ENCODE assay signal across 17 cellular contexts in genomic region chr7:22487978-22488642, GRCh38. TPM values are rescaled to one million over a fixed set of nuclear protein-coding genes. Genes with fewer than 3 reads are reported as not detected.
DNase-seq lines count a peak whose midpoint lies in the region; ATAC-seq, FAIRE-seq and TF ChIP-seq lines count a peak whose summit lies in the region.
"Had no signal": no experiment of that assay in that cellular context is flagged by ENCODE, and none has a peak within 500 bp of the region (broad histone marks: within the 10 kb centered on the region; RNA-seq: fewer than 3 reads in every experiment).

No MANE protein-coding gene starts in this region.

- no peak overlapping the region for H3K4ac ChIP-seq in neuronal stem cell (ENCODE audit: low read length)

- H3K4me1 Mint-ChIP-seq in GM23338, result peaks cover 13% of the 10 kb centered on the region
- H3K4me1 Mint-ChIP-seq in activated T-helper 17 cell treated with anti-CD3 and anti-CD28 coated beads, Interleukin-2, amount 50 U/mL, for 72 hours, result no peaks in the 10 kb centered on the region
- H3K4me1 Mint-ChIP-seq: CD8-positive, alpha-beta memory T cell; immature natural killer cell had no signal

- TF ChIP-seq POLR2A in GM12891 (IDR thresholded peaks at IDR 0.05; ENCODE audit: low read depth, low read length), result no peak

- no peak overlapping the region for H2AFZ ChIP-seq in GM23338
- H2AFZ ChIP-seq in neuronal stem cell (ENCODE audit: low read length), result peak overlapping the region; percentile 72

- H3K9me3 ChIP-seq in WERI-Rb-1 (ENCODE audit: severe bottlenecking), result no peaks in the 10 kb centered on the region
- H3K9me3 ChIP-seq in neuronal stem cell (replicated peaks in 1 of 2; ENCODE audit: control insufficient read depth in 2 of 2, insufficient read depth in 1 of 2, low read depth in 1 of 2, low read length in 2 of 2), result no peaks in the 10 kb centered on the region
- H3K9me3 ChIP-seq: HAP-1, left ventricle myocardium inferior had no signal

- no peaks in the 10 kb centered on the region for H3K79me1 ChIP-seq in neuronal stem cell (ENCODE audit: low read depth, low read length)

- H3K27ac ChIP-seq in GM23338 (ENCODE audit: low read depth) (no peak overlapping the region; the same call in 1 of the 2 replicates), WERI-Rb-1 (no peak overlapping the region), neuronal stem cell (replicated peaks; ENCODE audit: low read length) (no peak overlapping the region)
- H3K27ac ChIP-seq: foreskin keratinocyte, left ventricle myocardium inferior, VCaP had no signal

- no peak overlapping the region for H2BK12ac ChIP-seq in neuronal stem cell (ENCODE audit: low read length)

- H3K9me2 ChIP-seq in GM23338 (ENCODE audit: insufficient read depth), result no peaks in the 10 kb centered on the region

- H3K23ac ChIP-seq in neuronal stem cell (ENCODE audit: low read depth, low read length, poor library complexity), result no peak overlapping the region

- no peak for FAIRE-seq in GM12891 (lab: Jason Lieb, UNC)

- H3K4me2 ChIP-seq in GM23338 (no peak overlapping the region), neuronal stem cell (ENCODE audit: insufficient read depth, low read length, poor library complexity, severe bottlenecking) (no peak overlapping the region)

- WGBS in neuronal stem cell (ENCODE audit: extremely low coverage in 2 of 2, insufficient read length in 2 of 2, insufficient replicate concordance in 1 of 2), 2 donors, result no CpG with 5 or more reads among the region's 5 CpGs

- H3F3A ChIP-seq in GM23338 (replicated peaks; ENCODE audit: low read depth), result no peaks in the 10 kb centered on the region

- H3K4me3 ChIP-seq in GM12865 (ENCODE audit: low read depth, low read length) (no peak overlapping the region), GM23338 (no peak overlapping the region), WERI-Rb-1 (ENCODE audit: low read depth, low read length) (no peak overlapping the region), neuronal stem cell (ENCODE audit: low read length in 2 of 2) (no peak overlapping the region)
- H3K4me3 ChIP-seq: HAP-1, left ventricle myocardium inferior had no signal

- H4K8ac ChIP-seq in neuronal stem cell (ENCODE audit: low read depth, low read length), result no peak overlapping the region

- no peak overlapping the region for H3K4me3 Mint-ChIP-seq in GM23338
- H3K4me3 Mint-ChIP-seq in activated T-helper 17 cell treated with anti-CD3 and anti-CD28 coated beads, Interleukin-2, amount 50 U/mL, for 72 hours, result no peak overlapping the region
- H3K4me3 Mint-ChIP-seq: CD8-positive, alpha-beta memory T cell; immature natural killer cell; nephron progenitor cell; T-helper 2 cell treated with Interferon-gamma antibody and Interleukin-4, amounts not matched to agents 5 μg/mL and 100 μg/mL, for 36 hours had no signal

- H2BK15ac ChIP-seq in neuronal stem cell (ENCODE audit: low read length), result no peak overlapping the region

- H2BK120ac ChIP-seq in neuronal stem cell (ENCODE audit: low read depth, low read length), result no peak overlapping the region

- DNase-seq in GM12865 (ENCODE audit: low read depth) (peak; percentile 31), GM23338 (ENCODE audit: low spot score) (peak; percentile 37), WERI-Rb-1 (peak; percentile 34), neuronal stem cell (ENCODE audit: low spot score) (no peak), GM12891 (ENCODE audit: insufficient read length, low spot score) (no peak)

- no peak overlapping the region for H3K9ac ChIP-seq in neuronal stem cell (ENCODE audit: low read depth, low read length, poor library complexity)

- H2AK5ac ChIP-seq in neuronal stem cell (ENCODE audit: low read depth, low read length), result no peak overlapping the region

- H3K9me3 Mint-ChIP-seq in GM23338, result no peaks in the 10 kb centered on the region
- H3K9me3 Mint-ChIP-seq in activated T-helper 17 cell treated with anti-CD3 and anti-CD28 coated beads, Interleukin-2, amount 50 U/mL, for 72 hours, result no peaks in the 10 kb centered on the region
- H3K9me3 Mint-ChIP-seq: CD8-positive, alpha-beta memory T cell; immature natural killer cell; T-helper 2 cell treated with Interferon-gamma antibody and Interleukin-4, amounts not matched to agents 5 μg/mL and 100 μg/mL, for 36 hours had no signal

- H3K27me3 ChIP-seq in GM23338 (ENCODE audit: insufficient read depth), result no peaks in the 10 kb centered on the region
- H3K27me3 ChIP-seq in WERI-Rb-1 (ENCODE audit: insufficient read depth, low read depth, severe bottlenecking), result no peaks in the 10 kb centered on the region
- H3K27me3 ChIP-seq in neuronal stem cell (ENCODE audit: control insufficient read depth in 3 of 3, insufficient read depth in 3 of 3, low read depth in 1 of 3, low read length in 3 of 3), result no peaks in the 10 kb centered on the region
- H3K27me3 ChIP-seq: foreskin keratinocyte had no signal

- no peaks in the 10 kb centered on the region; the same call in 1 of the 2 replicates for H3K36me3 ChIP-seq in GM23338 (ENCODE audit: insufficient read depth)
- no peaks in the 10 kb centered on the region for H3K36me3 ChIP-seq in WERI-Rb-1
- H3K36me3 ChIP-seq in neuronal stem cell (replicated peaks in 1 of 2; ENCODE audit: control insufficient read depth in 2 of 2, insufficient read depth in 2 of 2, low read length in 2 of 2), result no peaks in the 10 kb centered on the region
- H3K36me3 ChIP-seq: left ventricle myocardium inferior had no signal

- no peak overlapping the region for H4K91ac ChIP-seq in neuronal stem cell (ENCODE audit: low read depth, low read length, poor library complexity)

- no peak overlapping the region for H2BK5ac ChIP-seq in neuronal stem cell (ENCODE audit: low read length)

- H3K79me2 ChIP-seq in GM23338 (replicated peaks; ENCODE audit: insufficient read depth), result no peaks in the 10 kb centered on the region

- H3K4me1 ChIP-seq in GM23338 (ENCODE audit: insufficient read depth) (peaks cover 5% of the 10 kb centered on the region; the same call in 1 of the 2 replicates), neuronal stem cell (ENCODE audit: control insufficient read depth in 2 of 2, insufficient read depth in 1 of 2, low read depth in 1 of 2, low read length in 2 of 2) (peaks cover 2 to 4% of the 10 kb centered on the region in 2 donors)
- H3K4me1 ChIP-seq: HAP-1 had no signal

- ATAC-seq in GM23338 (peak; percentile 63), GM21367 (IDR thresholded peaks at IDR 0.05; ENCODE audit: unreplicated experiment) (no peak)
- no peak for ATAC-seq in activated T-helper 17 cell treated with anti-CD3 and anti-CD28 coated beads, Interleukin-2, amount 50 U/mL, for 72 hours (replicated peaks)

- H3K18ac ChIP-seq in neuronal stem cell (ENCODE audit: low read length), result peak overlapping the region; percentile 9

- TF ChIP-seq CTCF in GM12865 (IDR thresholded peaks at IDR 0.05; ENCODE audit: insufficient read depth, low read depth, low read length, missing control alignments), result no peak
- TF ChIP-seq CTCF in GM23338 (conservative IDR thresholded peaks at IDR 0.05; ENCODE audit: low read depth in 2 of 2), result no peak
- no peak for TF ChIP-seq CTCF in WERI-Rb-1 (IDR thresholded peaks at IDR 0.05; ENCODE audit: low read depth, low read length)

- H3K36me3 Mint-ChIP-seq in GM23338 (ENCODE audit: low read depth), result peaks cover 3% of the 10 kb centered on the region; the same call in 2 of the 3 replicates
- no peaks in the 10 kb centered on the region for H3K36me3 Mint-ChIP-seq in activated T-helper 17 cell treated with anti-CD3 and anti-CD28 coated beads, Interleukin-2, amount 50 U/mL, for 72 hours (ENCODE audit: low read depth)
- H3K36me3 Mint-ChIP-seq: CD8-positive, alpha-beta memory T cell; immature natural killer cell had no signal

- H4K20me1 ChIP-seq in GM23338 (replicated peaks; ENCODE audit: insufficient read depth), result no peaks in the 10 kb centered on the region

- H3K27ac Mint-ChIP-seq in GM23338, result no peak overlapping the region
- no peak overlapping the region for H3K27ac Mint-ChIP-seq in activated T-helper 17 cell treated with anti-CD3 and anti-CD28 coated beads, Interleukin-2, amount 50 U/mL, for 72 hours
- H3K27ac Mint-ChIP-seq: CD8-positive, alpha-beta memory T cell; nephron progenitor cell; progenitor cell of endocrine pancreas; T-helper 2 cell treated with Interferon-gamma antibody and Interleukin-4, amounts not matched to agents 5 μg/mL and 100 μg/mL, for 36 hours had no signal

- H3K27me3 Mint-ChIP-seq in GM23338 (ENCODE audit: insufficient read depth, low read depth, poor library complexity), result peaks cover 11% of the 10 kb centered on the region
- H3K27me3 Mint-ChIP-seq in activated T-helper 17 cell treated with anti-CD3 and anti-CD28 coated beads, Interleukin-2, amount 50 U/mL, for 72 hours, result peaks cover 4% of the 10 kb centered on the region

- no peak overlapping the region for H3K14ac ChIP-seq in neuronal stem cell (ENCODE audit: low read length)

TF ChIP-seq in GM23338, 12 proteins besides CTCF, POLR2A, EP300 and RAD21:
- TF ChIP-seq ZNF114 (CRISPR knock-in tag; IDR thresholded peaks at IDR 0.05), result no peak

TF ChIP-seq in GM12891, 5 proteins besides CTCF, POLR2A, EP300 and RAD21:
- no peak for TF ChIP-seq PAX5 (IDR thresholded peaks at IDR 0.05; ENCODE audit: insufficient read depth, low read length, severe bottlenecking)
- TF ChIP-seq POLR2AphosphoS5 (IDR thresholded peaks at IDR 0.05; ENCODE audit: low read depth, low read length), result no peak
- no peak for TF ChIP-seq SPI1 (IDR thresholded peaks at IDR 0.05; ENCODE audit: low read depth, low read length)

RNA-seq across cellular contexts. Expression of gene STEAP1B, which starts 11.9 kb away (rescaled TPM):
- 13.9 and 16.5 TPM in 2 replicates for total RNA-seq in GM23338 (2014; rRNA removed; shearing (Covaris generic))
- 4.5 and 4.9 TPM in 2 replicates for polyA plus RNA-seq in GM23338 (2016; fragmentation: Nextera tagmentation; extraction: Ambion mirVana)
- 2.8 TPM for polyA plus RNA-seq in neuronal stem cell (2013, experiment 1 of 2)
- 3.0 TPM for polyA plus RNA-seq in neuronal stem cell (2013, experiment 2 of 2)
- total RNA-seq in activated T-helper 17 cell treated with anti-CD3 and anti-CD28 coated beads, Interleukin-2, amount 50 U/mL, for 72 hours, result under 1 TPM in 1 of 2 donors, not detected in 1; 0.32 TPM
- polyA plus RNA-seq in GM12891 (2012; ENCODE audit: low read depth, missing spikeins), result 0.12 TPM
- total RNA-seq: LHCN-M2 had no signal
- polyA plus RNA-seq: CD8-positive, alpha-beta memory T cell; immature natural killer cell had no signal

Comparison
In these comparisons a context has a peak if more than half of its experiments do, and no peak if none do; other contexts are left out.
1. DNase-seq: peak in GM12865 (single experiment), GM23338 (single experiment) and WERI-Rb-1 (single experiment); none in neuronal stem cell (single experiment) and GM12891 (single experiment).
2. RNA of gene STEAP1B, which starts 11.9 kb away (total RNA-seq): 13.9 to 16.5 TPM in GM23338; 0.32 TPM in activated T-helper 17 cell treated with anti-CD3 and anti-CD28 coated beads, Interleukin-2, amount 50 U/mL, for 72 hours; every median in the first group is over 10 times any median in the second.